In the genomic region with DNA sequence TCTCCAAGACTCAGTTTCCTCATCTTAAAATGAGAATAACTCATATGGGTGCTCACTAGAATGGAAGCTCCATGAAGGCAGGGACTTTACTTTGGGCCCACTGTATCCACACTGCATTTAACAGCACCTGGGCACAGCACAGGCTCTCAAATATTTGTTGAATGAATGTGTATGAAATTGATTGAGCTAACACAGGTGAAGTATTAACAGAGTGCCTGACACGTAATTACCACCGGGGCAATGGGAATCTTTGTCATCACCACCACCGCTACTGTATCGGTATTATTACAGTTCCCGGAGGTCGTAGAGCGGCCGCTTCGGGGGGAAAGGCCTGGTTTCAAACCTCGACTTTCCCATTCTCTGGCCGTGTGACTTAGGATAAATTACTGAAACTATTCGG, we compare ENCODE assay signal across 8 cellular contexts. TPM values are rescaled to one million over a fixed set of nuclear protein-coding genes. Genes with fewer than 3 reads are reported as not detected.
DNase-seq lines count a peak whose midpoint lies in the region; ATAC-seq and TF ChIP-seq lines count a peak whose summit lies in the region.

No MANE protein-coding gene starts in this region.

- H3K36me3 Mint-ChIP-seq in natural killer cell treated with Interleukin-12 subunit alpha and Interleukin-12 subunit beta and Interleukin-15 and Interleukin-18, amount 100 ng/mL, for 72 hours: no peaks in the 10 kb centered on the region

- ATAC-seq in natural killer cell treated with Interleukin-12 subunit alpha and Interleukin-12 subunit beta and Interleukin-15 and Interleukin-18, amount 100 ng/mL, for 72 hours: no peak
- ATAC-seq in HG02970 (IDR thresholded peaks at IDR 0.05; ENCODE audit: low FRiP score, unreplicated experiment): no peak

- peaks cover 25 to 38% of the 10 kb centered on the region in 2 donors for H3K4me1 Mint-ChIP-seq in natural killer cell treated with Interleukin-12 subunit alpha and Interleukin-12 subunit beta and Interleukin-15 and Interleukin-18, amount 100 ng/mL, for 72 hours (ENCODE audit: low read depth in 2 of 2)

- POLR2A ChIA-PET in BJ (lab: Charles Lee): no interaction called here

- DNase-seq in BJ (ENCODE audit: low read depth) (no peak), GF-D8 (lab: John Stamatoyannopoulos, UW) (no peak), NCI-H1436 treated with DMSO at 0.1 percent for 48 hours (lab: John Stamatoyannopoulos, UW) (no peak)
- no peak for DNase-seq in natural killer cell treated with Interleukin-12 subunit alpha and Interleukin-12 subunit beta and Interleukin-15 and Interleukin-18, amount 100 ng/mL, for 72 hours (ENCODE audit: low spot score)
- DNase-seq in activated effector memory CD4-positive, alpha-beta T cell treated with anti-CD3 and anti-CD28 coated beads, Interleukin-2, amount 50 U/mL, for 16 hours: no peak

- peaks cover 7 to 15% of the 10 kb centered on the region in 2 donors for H3K27me3 Mint-ChIP-seq in natural killer cell treated with Interleukin-12 subunit alpha and Interleukin-12 subunit beta and Interleukin-15 and Interleukin-18, amount 100 ng/mL, for 72 hours

- no peaks in the 10 kb centered on the region for H3K9me3 ChIP-seq in KOPT-K1 (ENCODE audit: insufficient read depth, low read length, poor library complexity, severe bottlenecking)

- peak overlapping the region; percentile 90 to 96 for H3K27ac Mint-ChIP-seq in natural killer cell treated with Interleukin-12 subunit alpha and Interleukin-12 subunit beta and Interleukin-15 and Interleukin-18, amount 100 ng/mL, for 72 hours

- H3K27me3 ChIP-seq in BJ (ENCODE audit: control insufficient read depth, insufficient read depth, low read length): no peaks in the 10 kb centered on the region

- H3K4me3 ChIP-seq in BJ (ENCODE audit: low read depth, low read length): peak overlapping the region; percentile 87

- H3K27ac ChIP-seq in KOPT-K1 (ENCODE audit: low read depth, low read length, poor library complexity, severe bottlenecking) (peak overlapping the region; percentile 86), cingulate gyrus (ENCODE audit: low read depth, low read length) (peak overlapping the region; percentile 97)

- peak overlapping the region; percentile 97 for H3K4me3 Mint-ChIP-seq in natural killer cell treated with Interleukin-12 subunit alpha and Interleukin-12 subunit beta and Interleukin-15 and Interleukin-18, amount 100 ng/mL, for 72 hours

- no peaks in the 10 kb centered on the region for H3K9me3 Mint-ChIP-seq in natural killer cell treated with Interleukin-12 subunit alpha and Interleukin-12 subunit beta and Interleukin-15 and Interleukin-18, amount 100 ng/mL, for 72 hours

- no peak for TF ChIP-seq CTCF in BJ (IDR thresholded peaks at IDR 0.05; ENCODE audit: insufficient read depth, low read depth, low read length)

- CTCF ChIA-PET in BJ (lab: Yijun Ruan, JAX): no interaction called here

- H3K36me3 ChIP-seq in BJ (ENCODE audit: control insufficient read depth, insufficient read depth, low read length) (no peaks in the 10 kb centered on the region), KOPT-K1 (ENCODE audit: insufficient read depth, low read length) (peaks cover 19% of the 10 kb centered on the region; the same call in 1 of the 2 replicates)

RNA-seq across cellular contexts. Expression of a gene that starts 1.2 kb away (rescaled TPM):
- 5.6 and 8.3 TPM in 2 replicates for polyA plus RNA-seq in BJ (2011; rRNA removed)
- polyA minus RNA-seq in BJ (2011; rRNA and poly(A)+ RNA removed): 11.4 and 11.5 TPM in 2 replicates
- 10 to 100 TPM; 15.8 to 18.2 TPM for total RNA-seq in natural killer cell treated with Interleukin-12 subunit alpha and Interleukin-12 subunit beta and Interleukin-15 and Interleukin-18, amount 100 ng/mL, for 72 hours
